6 cellular contexts compared by ENCODE assay signal in the genomic region with DNA sequence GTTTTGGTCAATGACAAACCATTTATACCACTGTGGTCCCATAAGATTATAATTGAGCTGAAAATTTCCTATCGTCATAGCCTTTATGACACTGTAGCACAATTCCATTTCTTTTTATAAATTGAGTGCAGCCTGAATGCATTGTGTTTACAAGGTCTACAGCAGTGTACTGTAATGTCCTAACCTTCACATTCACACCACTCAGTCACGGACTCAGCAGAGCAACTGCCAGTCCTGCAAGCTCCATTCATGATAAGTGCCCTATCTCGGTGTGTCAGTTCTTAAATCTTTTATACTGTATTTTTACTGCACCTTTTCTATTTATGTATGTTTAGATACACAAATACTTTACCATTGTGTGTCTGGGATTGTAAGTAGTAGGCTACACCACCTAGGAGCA. TPM values are rescaled to one million over a fixed set of nuclear protein-coding genes. Genes with fewer than 3 reads are reported as not detected.
"Had no signal": no experiment of that assay in that cellular context is flagged by ENCODE, and none has a peak within 500 bp of the region (broad histone marks: within the 10 kb centered on the region; RNA-seq: fewer than 3 reads in every experiment).

No MANE protein-coding gene starts in this region.

- H3K4me3 ChIP-seq: K562 had no signal

- H3K27ac ChIP-seq: HL-60 had no signal

- DNase-seq: IMR-90 had no signal

- ATAC-seq: HepG2 had no signal

RNA-seq across cellular contexts. Expression of a gene that starts 55.2 kb away (rescaled TPM):
- total RNA-seq: HT-29, IMR-90, K562 had no signal
- polyA plus RNA-seq: IgD-negative memory B cell had no signal
